10 cellular contexts compared by ENCODE assay signal in the genomic region with DNA sequence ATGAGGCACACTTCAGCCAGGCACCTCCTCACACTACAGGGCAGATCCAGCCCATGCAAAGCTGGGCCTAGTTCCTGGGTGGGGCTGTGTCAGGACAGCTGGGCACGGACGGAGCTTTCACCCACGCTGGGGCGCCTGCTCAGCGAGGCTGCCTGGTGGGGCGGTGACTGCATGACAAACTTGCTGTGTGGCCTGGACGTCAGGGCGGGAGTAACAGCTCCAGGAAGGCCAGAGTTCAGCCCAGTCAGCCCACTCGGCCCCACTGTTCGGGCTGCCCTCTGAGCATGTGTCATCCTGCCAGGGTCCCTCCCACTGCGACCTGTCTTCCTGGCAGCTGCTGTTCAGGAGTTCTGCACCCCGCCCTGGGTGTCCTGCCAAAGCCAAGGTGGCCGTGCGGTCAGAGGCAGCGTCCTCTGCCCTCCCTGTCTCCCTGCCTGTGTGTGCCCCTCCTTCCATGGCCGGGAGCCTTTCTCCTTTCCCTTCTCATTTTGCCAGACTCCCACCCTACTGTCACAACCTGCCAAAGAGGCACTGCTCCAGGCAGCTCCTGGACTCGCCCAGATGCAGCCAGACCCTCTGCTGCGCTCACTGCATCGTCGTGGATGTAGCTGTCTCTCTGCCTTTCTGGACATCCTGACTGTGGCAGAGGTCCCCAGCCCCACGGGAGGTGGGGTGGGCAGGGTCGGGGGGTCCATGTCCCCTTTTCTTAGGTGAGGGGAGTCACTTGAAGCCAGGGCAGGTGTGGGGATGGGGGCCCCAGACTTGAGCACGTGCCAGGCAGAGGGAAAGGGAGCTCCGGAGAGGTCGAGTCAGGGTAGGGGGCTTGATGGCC. TPM values are rescaled to one million over a fixed set of nuclear protein-coding genes. Genes with fewer than 3 reads are reported as not detected.
DNase-seq lines count a peak whose midpoint lies in the region; ATAC-seq, FAIRE-seq and TF ChIP-seq lines count a peak whose summit lies in the region.
"Had no signal": no experiment of that assay in that cellular context is flagged by ENCODE, and none has a peak within 500 bp of the region (broad histone marks: within the 10 kb centered on the region; RNA-seq: fewer than 3 reads in every experiment).

No MANE protein-coding gene starts in this region.

- H4K20me1 ChIP-seq in endothelial cell of umbilical vein (replicated peaks; ENCODE audit: control insufficient read depth, extremely low read depth, insufficient read depth, low read length), result no peaks in the 10 kb centered on the region

- H3K27me3 ChIP-seq in endothelial cell of umbilical vein (ENCODE audit: control insufficient read depth in 2 of 2, insufficient read depth in 2 of 2, low read length in 2 of 2), result no peaks in the 10 kb centered on the region
- H3K27me3 ChIP-seq in mucosa of stomach (ENCODE audit: control insufficient read depth, insufficient read depth, low read length), result no peaks in the 10 kb centered on the region

- DNase-seq in A549 (ENCODE audit: low read depth in 1 of 2, low spot score in 1 of 2), result peak; percentile 65 to 82
- DNase-seq in MV-4-11 (lab: John Stamatoyannopoulos, UW), result peak; percentile 24
- peak; percentile 34 for DNase-seq in endothelial cell of umbilical vein (ENCODE audit: low read depth, low spot score)
- DNase-seq in activated CD8-positive, alpha-beta memory T cell treated with anti-CD3 and anti-CD28 coated beads, Interleukin-2, amount 10 ng/mL, durations not matched to agents 7 days and 5 days, result no peak
- DNase-seq: NCI-H1105 treated with DMSO at 0.1 percent for 48 hours had no signal

- peak; percentile 14; the same call in 1 of the 2 replicates for TF ChIP-seq POLR2A in A549 (IDR thresholded peaks at IDR 0.05; ENCODE audit: low read length)
- TF ChIP-seq POLR2A in endothelial cell of umbilical vein (IDR thresholded peaks at IDR 0.05; ENCODE audit: low read depth, low read length), result no peak

- POLR2A ChIA-PET in A549 (lab: Yijun Ruan, JAX), result no interaction called here
- POLR2A ChIA-PET in endothelial cell of umbilical vein (lab: Charles Lee), result no interaction called here

- FAIRE-seq in A549 (lab: Jason Lieb, UNC) (no peak), endothelial cell of umbilical vein (lab: Jason Lieb, UNC) (peak; percentile 31)

- H3K36me3 ChIP-seq in endothelial cell of umbilical vein (ENCODE audit: control insufficient read depth in 2 of 2, extremely low read depth in 1 of 2, insufficient read depth in 2 of 2, low read length in 2 of 2) (no peaks in the 10 kb centered on the region), mucosa of stomach (ENCODE audit: control insufficient read depth, insufficient read depth, low read length) (no peaks in the 10 kb centered on the region)

- H3K4me3 Mint-ChIP-seq in activated CD8-positive, alpha-beta memory T cell treated with anti-CD3 and anti-CD28 coated beads, Interleukin-2, amount 10 ng/mL, durations not matched to agents 7 days and 5 days, result no peak overlapping the region
- H3K4me3 Mint-ChIP-seq: B cell had no signal

- H3K36me3 Mint-ChIP-seq in activated CD8-positive, alpha-beta memory T cell treated with anti-CD3 and anti-CD28 coated beads, Interleukin-2, amount 10 ng/mL, durations not matched to agents 7 days and 5 days, result no peaks in the 10 kb centered on the region

- no peak overlapping the region for H3K27ac Mint-ChIP-seq in activated CD8-positive, alpha-beta memory T cell treated with anti-CD3 and anti-CD28 coated beads, Interleukin-2, amount 10 ng/mL, durations not matched to agents 7 days and 5 days
- H3K27ac Mint-ChIP-seq: B cell had no signal

- CTCF ChIA-PET in A549 (lab: Yijun Ruan, JAX) (interaction anchor here (1.1 to 1.7 kb wide), 3 partner anchors 15 to 29 kb away, joined by 3 to 5 read pairs (median 3); no protein-coding TSS in a partner anchor), endothelial cell of umbilical vein (lab: Charles Lee) (interaction anchor here (0.7 to 1.7 kb wide), 5 partner anchors 29 to 322 kb away, joined by 3 to 8 read pairs (median 3); no protein-coding TSS in a partner anchor)
- CTCF ChIA-PET in activated CD8-positive, alpha-beta memory T cell treated with anti-CD3 and anti-CD28 coated beads, Interleukin-2, amount 10 ng/mL, durations not matched to agents 7 days and 5 days (lab: Charles Lee), result no interaction called here

- TF ChIP-seq CTCF in A549 (IDR thresholded peaks at IDR 0.05) (no peak), endothelial cell of umbilical vein (IDR thresholded peaks at IDR 0.05; ENCODE audit: extremely low read depth in 1 of 2, insufficient read depth in 1 of 2, low read depth in 1 of 2, low read length in 2 of 2) (no peak)

- H3K27me3 Mint-ChIP-seq in activated CD8-positive, alpha-beta memory T cell treated with anti-CD3 and anti-CD28 coated beads, Interleukin-2, amount 10 ng/mL, durations not matched to agents 7 days and 5 days, result no peaks in the 10 kb centered on the region

- H3K4me1 Mint-ChIP-seq in activated CD8-positive, alpha-beta memory T cell treated with anti-CD3 and anti-CD28 coated beads, Interleukin-2, amount 10 ng/mL, durations not matched to agents 7 days and 5 days, result peaks cover 17% of the 10 kb centered on the region
- H3K4me1 Mint-ChIP-seq: B cell had no signal

- no peak for TF ChIP-seq RAD21 in A549 (conservative IDR thresholded peaks at IDR 0.05 in 1 of 2, IDR thresholded peaks at IDR 0.05 in 1 of 2)

- H3K9me3 ChIP-seq in A549 (no peaks in the 10 kb centered on the region), endothelial cell of umbilical vein (replicated peaks; ENCODE audit: control insufficient read depth, insufficient read depth, low read length) (no peaks in the 10 kb centered on the region), mucosa of stomach (ENCODE audit: control insufficient read depth, low read length) (no peaks in the 10 kb centered on the region)

- no TSS peak for BruUV-seq in endothelial cell of umbilical vein (replicated peaks; lab: Mats Ljungman, UMichigan)

- H3K4me2 ChIP-seq in A549, result peak overlapping the region; percentile 59
- H3K4me2 ChIP-seq in endothelial cell of umbilical vein (ENCODE audit: insufficient read depth, low read length), result peak overlapping the region; percentile 23

- H3K9ac ChIP-seq in endothelial cell of umbilical vein (replicated peaks; ENCODE audit: extremely low read depth, insufficient read depth, low read length) (no peak overlapping the region), mucosa of stomach (ENCODE audit: low read length) (peak overlapping the region; percentile 57)

- 41% methylated on average over 7 of the region's 25 CpGs for WGBS in A549 (ENCODE audit: missing lambda C conversion rate)

- H3K9me1 ChIP-seq in endothelial cell of umbilical vein (replicated peaks; ENCODE audit: control insufficient read depth, extremely low read depth, insufficient read depth, low read length), result no peaks in the 10 kb centered on the region

- dilution Hi-C loops in endothelial cell of umbilical vein (cut with MboI; ENCODE audit: extremely low pct_ligation_motif_present, low sequenced_read_pairs), result no loop called here

- peaks cover 56% of the 10 kb centered on the region for H3K4me1 ChIP-seq in A549
- peaks cover 6% of the 10 kb centered on the region for H3K4me1 ChIP-seq in endothelial cell of umbilical vein (ENCODE audit: control insufficient read depth, extremely low read depth, insufficient read depth, low read length)
- H3K4me1 ChIP-seq in mucosa of stomach (ENCODE audit: control insufficient read depth, insufficient read depth, low read length), result peaks cover 76% of the 10 kb centered on the region

- H3K27ac ChIP-seq in A549, result peak overlapping the region; percentile 82 to 85
- no peak overlapping the region for H3K27ac ChIP-seq in endothelial cell of umbilical vein (ENCODE audit: insufficient read depth, low read depth, low read length)

- no peak for TF ChIP-seq EP300 in A549 (IDR thresholded peaks at IDR 0.05)

- H3K4me3 ChIP-seq in A549, result no peak overlapping the region
- H3K4me3 ChIP-seq in endothelial cell of umbilical vein (replicated peaks in 1 of 3; ENCODE audit: insufficient read depth in 1 of 3, low read depth in 1 of 3, low read length in 3 of 3), result no peak overlapping the region
- H3K4me3 ChIP-seq in mucosa of stomach (ENCODE audit: low read length), result no peak overlapping the region

- H3K79me2 ChIP-seq in endothelial cell of umbilical vein (ENCODE audit: control insufficient read depth, insufficient read depth, low read length), result no peaks in the 10 kb centered on the region

- intact Hi-C loops in endothelial cell of umbilical vein (cut with micrococcal nuclease), result no loop called here

- no peaks in the 10 kb centered on the region for H3K9me3 Mint-ChIP-seq in activated CD8-positive, alpha-beta memory T cell treated with anti-CD3 and anti-CD28 coated beads, Interleukin-2, amount 10 ng/mL, durations not matched to agents 7 days and 5 days (ENCODE audit: low read depth)

- ATAC-seq in A549, result peak; percentile 67 to 74; a peak in 5 of 6 replicates
- no peak for ATAC-seq in HG02884 (IDR thresholded peaks at IDR 0.05; ENCODE audit: unreplicated experiment)
- no peak for ATAC-seq in HG02970 (IDR thresholded peaks at IDR 0.05; ENCODE audit: low FRiP score, unreplicated experiment)
- ATAC-seq in HG02885 (IDR thresholded peaks at IDR 0.05; ENCODE audit: poor library complexity, unreplicated experiment), result no peak
- ATAC-seq in activated CD8-positive, alpha-beta memory T cell treated with anti-CD3 and anti-CD28 coated beads, Interleukin-2, amount 10 ng/mL, durations not matched to agents 7 days and 5 days, result no peak

- peak overlapping the region; percentile 70 for H2AFZ ChIP-seq in endothelial cell of umbilical vein (ENCODE audit: low read depth, low read length)

RNA-seq across cellular contexts. Expression of a gene that starts 33.0 kb away (rescaled TPM):
- polyA plus RNA-seq in A549 (2011; rRNA removed) (21.5 and 25.2 TPM in 2 replicates), A549 (2017; fragmentation: RNase III; extraction: RNeasy Plus Mini Kit Qiagen cat#74134 plus additional on column Dnase treatment) (9.3 to 10.6 TPM (median 10.5 TPM) in 3 replicates), endothelial cell of umbilical vein (3.9 and 5.3 TPM in 2 replicates)
- polyA plus RNA-seq in A549 (2012; cell fraction: cytosol; rRNA removed), result 2.8 and 4.4 TPM in 2 replicates
- polyA plus RNA-seq in A549 (2012; cell fraction: nucleus; rRNA removed), result 3.7 and 5.2 TPM in 2 replicates
- 15.6 and 22.7 TPM in 2 replicates for polyA minus RNA-seq in A549 (2011; rRNA and poly(A)+ RNA removed)
- 14.6 and 18.4 TPM in 2 replicates for total RNA-seq in endothelial cell of umbilical vein
- 4.5 and 5.1 TPM in 2 replicates for polyA plus RNA-seq in endothelial cell of umbilical vein (2011; cell fraction: cytosol; rRNA removed)
- polyA plus RNA-seq in endothelial cell of umbilical vein (2011; cell fraction: nucleus; rRNA removed), result 13.1 and 14.6 TPM in 2 replicates
- 8.8 and 9.2 TPM in 2 replicates for polyA plus RNA-seq in endothelial cell of umbilical vein (2012)
- 20.6 and 22.6 TPM in 2 replicates for polyA minus RNA-seq in endothelial cell of umbilical vein
- 7.2 TPM for polyA minus RNA-seq in endothelial cell of umbilical vein (2011; cell fraction: cytosol; rRNA and poly(A)+ RNA removed)
- polyA minus RNA-seq in endothelial cell of umbilical vein (2011; cell fraction: nucleus; rRNA and poly(A)+ RNA removed), result 17.3 and 25.5 TPM in 2 replicates
- total RNA-seq in activated CD8-positive, alpha-beta memory T cell treated with anti-CD3 and anti-CD28 coated beads, Interleukin-2, amount 10 ng/mL, durations not matched to agents 7 days and 5 days, result 10 to 100 TPM; 17.5 to 19.8 TPM

RNA-seq across cellular contexts. Expression of a gene that starts 33.6 kb away (rescaled TPM):
- polyA plus RNA-seq in A549 (2011; rRNA removed), result 11.7 and 13.2 TPM in 2 replicates
- polyA plus RNA-seq in A549 (2012; cell fraction: cytosol; rRNA removed), result 18.8 and 26.6 TPM in 2 replicates
- 15.6 and 21.2 TPM in 2 replicates for polyA plus RNA-seq in A549 (2012; cell fraction: nucleus; rRNA removed)
- polyA plus RNA-seq in A549 (2017; fragmentation: RNase III; extraction: RNeasy Plus Mini Kit Qiagen cat#74134 plus additional on column Dnase treatment), result 11.4 to 13.9 TPM (median 12.6 TPM) in 3 replicates
- 4.0 and 4.8 TPM in 2 replicates for polyA minus RNA-seq in A549 (2011; rRNA and poly(A)+ RNA removed)
- 12.7 and 13.1 TPM in 2 replicates for total RNA-seq in endothelial cell of umbilical vein
- polyA plus RNA-seq in endothelial cell of umbilical vein, result 16.9 and 18.1 TPM in 2 replicates
- 11.0 and 12.2 TPM in 2 replicates for polyA plus RNA-seq in endothelial cell of umbilical vein (2011; cell fraction: cytosol; rRNA removed)
- 4.3 and 5.1 TPM in 2 replicates for polyA plus RNA-seq in endothelial cell of umbilical vein (2011; cell fraction: nucleus; rRNA removed)
- 8.4 and 8.8 TPM in 2 replicates for polyA plus RNA-seq in endothelial cell of umbilical vein (2012)
- 4.8 and 5.5 TPM in 2 replicates for polyA minus RNA-seq in endothelial cell of umbilical vein
- polyA minus RNA-seq in endothelial cell of umbilical vein (2011; cell fraction: cytosol; rRNA and poly(A)+ RNA removed), result 7.0 TPM
- polyA minus RNA-seq in endothelial cell of umbilical vein (2011; cell fraction: nucleus; rRNA and poly(A)+ RNA removed), result 1.3 and 2.5 TPM in 2 replicates
- total RNA-seq in activated CD8-positive, alpha-beta memory T cell treated with anti-CD3 and anti-CD28 coated beads, Interleukin-2, amount 10 ng/mL, durations not matched to agents 7 days and 5 days, result 10 to 100 TPM; 21.8 to 22.3 TPM

RNA-seq across cellular contexts. Expression of a gene that starts 39.9 kb away (rescaled TPM):
- polyA plus RNA-seq in A549 (2011; rRNA removed) (42.8 and 78.2 TPM in 2 replicates), A549 (2017; fragmentation: RNase III; extraction: RNeasy Plus Mini Kit Qiagen cat#74134 plus additional on column Dnase treatment) (41.3 to 46.7 TPM (median 46.1 TPM) in 3 replicates), endothelial cell of umbilical vein (15.6 and 28.7 TPM in 2 replicates)
- 20.7 and 30.2 TPM in 2 replicates for polyA plus RNA-seq in A549 (2012; cell fraction: cytosol; rRNA removed)
- polyA plus RNA-seq in A549 (2012; cell fraction: nucleus; rRNA removed), result 8.3 and 12.5 TPM in 2 replicates
- polyA minus RNA-seq in A549 (2011; rRNA and poly(A)+ RNA removed), result 10.5 and 13.6 TPM in 2 replicates
- total RNA-seq in endothelial cell of umbilical vein, result 42.0 and 43.8 TPM in 2 replicates
- 43.9 and 48.2 TPM in 2 replicates for polyA plus RNA-seq in endothelial cell of umbilical vein (2011; cell fraction: cytosol; rRNA removed)
- 23.6 and 39.9 TPM in 2 replicates for polyA plus RNA-seq in endothelial cell of umbilical vein (2011; cell fraction: nucleus; rRNA removed)
- 38.8 and 53.4 TPM in 2 replicates for polyA plus RNA-seq in endothelial cell of umbilical vein (2012)
- 20.0 and 28.4 TPM in 2 replicates for polyA minus RNA-seq in endothelial cell of umbilical vein
- polyA minus RNA-seq in endothelial cell of umbilical vein (2011; cell fraction: cytosol; rRNA and poly(A)+ RNA removed), result 11.6 TPM
- 7.8 and 8.8 TPM in 2 replicates for polyA minus RNA-seq in endothelial cell of umbilical vein (2011; cell fraction: nucleus; rRNA and poly(A)+ RNA removed)
- 10 to 100 TPM; 60.7 to 61.9 TPM for total RNA-seq in activated CD8-positive, alpha-beta memory T cell treated with anti-CD3 and anti-CD28 coated beads, Interleukin-2, amount 10 ng/mL, durations not matched to agents 7 days and 5 days

RNA-seq across cellular contexts. Expression of a gene that starts 55.9 kb away (rescaled TPM):
- polyA plus RNA-seq in A549 (2011; rRNA removed) (171 and 291 TPM in 2 replicates), A549 (2017; fragmentation: RNase III; extraction: RNeasy Plus Mini Kit Qiagen cat#74134 plus additional on column Dnase treatment) (11.4 to 20.9 TPM (median 16.0 TPM) in 3 replicates), endothelial cell of umbilical vein (0.06 TPM in 1 of 2 replicates, not detected in the other)
- 46.4 and 54.2 TPM in 2 replicates for polyA plus RNA-seq in A549 (2012; cell fraction: cytosol; rRNA removed)
- polyA plus RNA-seq in A549 (2012; cell fraction: nucleus; rRNA removed), result 11.5 and 12.5 TPM in 2 replicates
- polyA minus RNA-seq in A549 (2011; rRNA and poly(A)+ RNA removed), result 20.1 and 28.1 TPM in 2 replicates
- not detected in 2 replicates for total RNA-seq in endothelial cell of umbilical vein
- not detected in 2 replicates for polyA plus RNA-seq in endothelial cell of umbilical vein (2011; cell fraction: cytosol; rRNA removed)
- not detected in 2 replicates for polyA plus RNA-seq in endothelial cell of umbilical vein (2011; cell fraction: nucleus; rRNA removed)
- not detected in 2 replicates for polyA plus RNA-seq in endothelial cell of umbilical vein (2012)
- not detected in 2 replicates for polyA minus RNA-seq in endothelial cell of umbilical vein
- 103 TPM for polyA minus RNA-seq in endothelial cell of umbilical vein (2011; cell fraction: cytosol; rRNA and poly(A)+ RNA removed)
- 5.7 and 12.5 TPM in 2 replicates for polyA minus RNA-seq in endothelial cell of umbilical vein (2011; cell fraction: nucleus; rRNA and poly(A)+ RNA removed)
- total RNA-seq in activated CD8-positive, alpha-beta memory T cell treated with anti-CD3 and anti-CD28 coated beads, Interleukin-2, amount 10 ng/mL, durations not matched to agents 7 days and 5 days, result 1 to 10 TPM; 1.3 to 5.6 TPM
- total RNA-seq: B cell had no signal

Comparison
In these comparisons a context has a peak if more than half of its experiments do, and no peak if none do; other contexts are left out.
1. ATAC-seq: peak in A549 (2 of 2); none in HG02884 (single experiment), HG02970 (single experiment), HG02885 (single experiment) and activated CD8-positive, alpha-beta memory T cell treated with anti-CD3 and anti-CD28 coated beads, Interleukin-2, amount 10 ng/mL, durations not matched to agents 7 days and 5 days (single experiment).